ENCODE assay signal across 1 cellular context in genomic region chr19:52943134-52943883, GRCh38.
A peak's percentile ranks its signal among the peaks of the same experiment; 100 is the strongest.
TF ChIP-seq lines count a peak whose summit lies in the region.

No MANE protein-coding gene starts in this region.

TF ChIP-seq in K562, 482 proteins besides CTCF, POLR2A, EP300 and RAD21:
- TF ChIP-seq ATF7 (IDR thresholded peaks at IDR 0.05) (0 out of 2 replicates have a peak, but pooled peaks have one; percentile 8), ZBTB40 (IDR thresholded peaks at IDR 0.05) (0 out of 2 replicates have a peak, but pooled peaks have one; percentile 29), ZBTB40 (CRISPR knock-in tag; IDR thresholded peaks at IDR 0.05) (no peak), ZBTB7A (IDR thresholded peaks at IDR 0.05; ENCODE audit: borderline replicate concordance, control insufficient read depth, low read depth, low read length) (peak; percentile 29; the same call in 1 of the 2 replicates)
- TF ChIP-seq, protein P1, sequence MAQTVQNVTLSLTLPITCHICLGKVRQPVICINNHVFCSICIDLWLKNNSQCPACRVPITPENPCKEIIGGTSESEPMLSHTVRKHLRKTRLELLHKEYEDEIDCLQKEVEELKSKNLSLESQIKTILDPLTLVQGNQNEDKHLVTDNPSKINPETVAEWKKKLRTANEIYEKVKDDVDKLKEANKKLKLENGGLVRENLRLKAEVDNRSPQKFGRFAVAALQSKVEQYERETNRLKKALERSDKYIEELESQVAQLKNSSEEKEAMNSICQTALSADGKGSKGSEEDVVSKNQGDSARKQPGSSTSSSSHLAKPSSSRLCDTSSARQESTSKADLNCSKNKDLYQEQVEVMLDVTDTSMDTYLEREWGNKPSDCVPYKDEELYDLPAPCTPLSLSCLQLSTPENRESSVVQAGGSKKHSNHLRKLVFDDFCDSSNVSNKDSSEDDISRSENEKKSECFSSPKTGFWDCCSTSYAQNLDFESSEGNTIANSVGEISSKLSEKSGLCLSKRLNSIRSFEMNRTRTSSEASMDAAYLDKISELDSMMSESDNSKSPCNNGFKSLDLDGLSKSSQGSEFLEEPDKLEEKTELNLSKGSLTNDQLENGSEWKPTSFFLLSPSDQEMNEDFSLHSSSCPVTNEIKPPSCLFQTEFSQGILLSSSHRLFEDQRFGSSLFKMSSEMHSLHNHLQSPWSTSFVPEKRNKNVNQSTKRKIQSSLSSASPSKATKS (CRISPR knock-in tag; IDR thresholded peaks at IDR 0.05) = no peak
